17 cellular contexts compared by ENCODE assay signal in genomic region chr10:74851834-74852233, GRCh38. TPM values are rescaled to one million over a fixed set of nuclear protein-coding genes. Genes with fewer than 3 reads are reported as not detected.
DNase-seq lines count a peak whose midpoint lies in the region; ATAC-seq and TF ChIP-seq lines count a peak whose summit lies in the region.
"Had no signal": no experiment of that assay in that cellular context is flagged by ENCODE, and none has a peak within 500 bp of the region (broad histone marks: within the 10 kb centered on the region; RNA-seq: fewer than 3 reads in every experiment).

No MANE protein-coding gene starts in this region.

- TF ChIP-seq POLR2A in suprapubic skin (IDR thresholded peaks at IDR 0.05): no peak

- peak overlapping the region; percentile 59 for H3K27ac ChIP-seq in suprapubic skin
- H3K27ac ChIP-seq: lower lobe of right lung, RWPE1 had no signal

- DNase-seq in activated naive CD4-positive, alpha-beta T cell treated with anti-CD3 and anti-CD28 coated beads, Interleukin-2, amount 10 ng/mL, durations not matched to agents 7 days and 5 days: no peak
- DNase-seq in left ventricle myocardium superior (no peak), suprapubic skin (ENCODE audit: low spot score in 2 of 2) (no peak), NCI-H146 treated with DMSO at 0.1 percent for 48 hours (lab: John Stamatoyannopoulos, UW; ENCODE audit: unreplicated experiment) (no peak), KG1 (lab: John Stamatoyannopoulos, UW) (no peak)
- DNase-seq: activated CD4-positive, alpha-beta T cell treated with anti-CD3 and anti-CD28 coated beads, Interleukin-2, amount 10 ng/mL, durations not matched to agents 24 days and 14 days; aorta; GOT3; lower lobe of right lung; NCI-H1694 treated with DMSO at 0.1 percent for 48 hours; NCI-H82; small intestine; stimulated activated naive CD8-positive, alpha-beta T cell treated with anti-CD3 and anti-CD28 coated beads, Interleukin-15, amount 100 ng/mL, for 72 hours had no signal

- TF ChIP-seq CTCF in suprapubic skin (IDR thresholded peaks at IDR 0.05): no peak

- no peak overlapping the region for H3K4me3 ChIP-seq in suprapubic skin
- H3K4me3 ChIP-seq: lower lobe of right lung had no signal

- intact Hi-C loops in left ventricle myocardium superior (cut with micrococcal nuclease): no loop called here

- H3K4me1 ChIP-seq in suprapubic skin: peaks cover 53% of the 10 kb centered on the region

- H3K9me3 ChIP-seq in suprapubic skin: no peaks in the 10 kb centered on the region
- H3K9me3 ChIP-seq: lower lobe of right lung had no signal

- H3K9me3 Mint-ChIP-seq in activated naive CD4-positive, alpha-beta T cell treated with anti-CD3 and anti-CD28 coated beads, Interleukin-2, amount 50 U/mL, for 24 hours: no peaks in the 10 kb centered on the region
- H3K9me3 Mint-ChIP-seq in activated naive CD4-positive, alpha-beta T cell treated with anti-CD3 and anti-CD28 coated beads, Interleukin-2, amount 10 ng/mL, durations not matched to agents 7 days and 5 days: no peaks in the 10 kb centered on the region
- H3K9me3 Mint-ChIP-seq in activated T-helper 17 cell treated with anti-CD3 and anti-CD28 coated beads, Interleukin-2, amount 50 U/mL, for 72 hours: no peaks in the 10 kb centered on the region
- H3K9me3 Mint-ChIP-seq: stimulated activated naive CD8-positive, alpha-beta T cell treated with anti-CD3 and anti-CD28 coated beads, Interleukin-15, amount 100 ng/mL, for 72 hours had no signal

- H3K4me3 Mint-ChIP-seq in activated naive CD4-positive, alpha-beta T cell treated with anti-CD3 and anti-CD28 coated beads, Interleukin-2, amount 50 U/mL, for 24 hours: no peak overlapping the region
- no peak overlapping the region for H3K4me3 Mint-ChIP-seq in activated naive CD4-positive, alpha-beta T cell treated with anti-CD3 and anti-CD28 coated beads, Interleukin-2, amount 10 ng/mL, durations not matched to agents 7 days and 5 days
- H3K4me3 Mint-ChIP-seq in activated T-helper 17 cell treated with anti-CD3 and anti-CD28 coated beads, Interleukin-2, amount 50 U/mL, for 72 hours: no peak overlapping the region
- H3K4me3 Mint-ChIP-seq: activated CD4-positive, alpha-beta T cell treated with anti-CD3 and anti-CD28 coated beads, Interleukin-2, amount 10 ng/mL, durations not matched to agents 24 days and 14 days; stimulated activated naive CD8-positive, alpha-beta T cell treated with anti-CD3 and anti-CD28 coated beads, Interleukin-15, amount 100 ng/mL, for 72 hours had no signal

- H3K27me3 Mint-ChIP-seq in activated naive CD4-positive, alpha-beta T cell treated with anti-CD3 and anti-CD28 coated beads, Interleukin-2, amount 50 U/mL, for 24 hours: no peaks in the 10 kb centered on the region
- no peaks in the 10 kb centered on the region for H3K27me3 Mint-ChIP-seq in activated naive CD4-positive, alpha-beta T cell treated with anti-CD3 and anti-CD28 coated beads, Interleukin-2, amount 10 ng/mL, durations not matched to agents 7 days and 5 days
- no peaks in the 10 kb centered on the region for H3K27me3 Mint-ChIP-seq in activated T-helper 17 cell treated with anti-CD3 and anti-CD28 coated beads, Interleukin-2, amount 50 U/mL, for 72 hours
- H3K27me3 Mint-ChIP-seq: activated CD4-positive, alpha-beta T cell treated with anti-CD3 and anti-CD28 coated beads, Interleukin-2, amount 10 ng/mL, durations not matched to agents 24 days and 14 days; stimulated activated naive CD8-positive, alpha-beta T cell treated with anti-CD3 and anti-CD28 coated beads, Interleukin-15, amount 100 ng/mL, for 72 hours had no signal

- TF ChIP-seq EP300 in suprapubic skin (IDR thresholded peaks at IDR 0.05): no peak

- H3K27ac Mint-ChIP-seq in activated naive CD4-positive, alpha-beta T cell treated with anti-CD3 and anti-CD28 coated beads, Interleukin-2, amount 50 U/mL, for 24 hours: peak overlapping the region; percentile 89
- no peak overlapping the region for H3K27ac Mint-ChIP-seq in activated naive CD4-positive, alpha-beta T cell treated with anti-CD3 and anti-CD28 coated beads, Interleukin-2, amount 10 ng/mL, durations not matched to agents 7 days and 5 days
- peak overlapping the region; percentile 44 for H3K27ac Mint-ChIP-seq in activated T-helper 17 cell treated with anti-CD3 and anti-CD28 coated beads, Interleukin-2, amount 50 U/mL, for 72 hours

- peaks cover 7% of the 10 kb centered on the region for H3K36me3 Mint-ChIP-seq in activated naive CD4-positive, alpha-beta T cell treated with anti-CD3 and anti-CD28 coated beads, Interleukin-2, amount 50 U/mL, for 24 hours
- peaks cover 16% of the 10 kb centered on the region for H3K36me3 Mint-ChIP-seq in activated naive CD4-positive, alpha-beta T cell treated with anti-CD3 and anti-CD28 coated beads, Interleukin-2, amount 10 ng/mL, durations not matched to agents 7 days and 5 days
- peaks cover 13% of the 10 kb centered on the region for H3K36me3 Mint-ChIP-seq in activated T-helper 17 cell treated with anti-CD3 and anti-CD28 coated beads, Interleukin-2, amount 50 U/mL, for 72 hours (ENCODE audit: low read depth)

- CTCF ChIA-PET in activated naive CD4-positive, alpha-beta T cell treated with anti-CD3 and anti-CD28 coated beads, Interleukin-2, amount 10 ng/mL, durations not matched to agents 7 days and 5 days (lab: Charles Lee): interaction anchor here (0.8 kb wide), 1 partner anchor 10 kb away, joined by 5 read pairs; no protein-coding TSS in a partner anchor

- no peaks in the 10 kb centered on the region for H3K27me3 ChIP-seq in suprapubic skin

- no peaks in the 10 kb centered on the region for H3K36me3 ChIP-seq in suprapubic skin
- H3K36me3 ChIP-seq: lower lobe of right lung had no signal

- ATAC-seq in activated T-helper 17 cell treated with anti-CD3 and anti-CD28 coated beads, Interleukin-2, amount 50 U/mL, for 72 hours (replicated peaks): no peak
- ATAC-seq in left ventricle myocardium superior (peak; percentile 23), HG03565 (IDR thresholded peaks at IDR 0.05; ENCODE audit: unreplicated experiment) (no peak)
- ATAC-seq: lower lobe of right lung; stimulated activated naive CD8-positive, alpha-beta T cell treated with anti-CD3 and anti-CD28 coated beads, Interleukin-15, amount 100 ng/mL, for 72 hours had no signal

- H3K4me1 Mint-ChIP-seq in activated naive CD4-positive, alpha-beta T cell treated with anti-CD3 and anti-CD28 coated beads, Interleukin-2, amount 50 U/mL, for 24 hours: peaks cover 45% of the 10 kb centered on the region
- peaks cover 13% of the 10 kb centered on the region for H3K4me1 Mint-ChIP-seq in activated naive CD4-positive, alpha-beta T cell treated with anti-CD3 and anti-CD28 coated beads, Interleukin-2, amount 10 ng/mL, durations not matched to agents 7 days and 5 days
- H3K4me1 Mint-ChIP-seq in activated T-helper 17 cell treated with anti-CD3 and anti-CD28 coated beads, Interleukin-2, amount 50 U/mL, for 72 hours: peaks cover 20% of the 10 kb centered on the region

RNA-seq across cellular contexts. Expression of gene KAT6B, which starts 25.4 kb away (rescaled TPM):
- total RNA-seq in activated T-helper 17 cell treated with anti-CD3 and anti-CD28 coated beads, Interleukin-2, amount 50 U/mL, for 72 hours: 10 to 100 TPM; 20.5 to 25.9 TPM
- total RNA-seq in left ventricle myocardium superior: 47.1 TPM
- total RNA-seq in suprapubic skin: 10 to 100 TPM; 34.2 to 84.2 (median 47.3) TPM
